14 cellular contexts compared by ENCODE assay signal in genomic region chr5:58455066-58455465, GRCh38. TPM values are rescaled to one million over a fixed set of nuclear protein-coding genes. Genes with fewer than 3 reads are reported as not detected.
A peak's percentile ranks its signal among the peaks of the same experiment; 100 is the strongest.
DNase-seq lines count a peak whose midpoint lies in the region; ATAC-seq and TF ChIP-seq lines count a peak whose summit lies in the region.
"Had no signal": no experiment of that assay in that cellular context is flagged by ENCODE, and none has a peak within 500 bp of the region (broad histone marks: within the 10 kb centered on the region; RNA-seq: fewer than 3 reads in every experiment).

No MANE protein-coding gene starts in this region.

- no peak overlapping the region for H3K23ac ChIP-seq in IMR-90 (ENCODE audit: low read depth, low read length)

- peaks cover 58% of the 10 kb centered on the region for H3K36me3 ChIP-seq in IMR-90 (ENCODE audit: control insufficient read depth, insufficient read depth, low read length)
- H3K36me3 ChIP-seq in spleen: peaks cover 0 to 54% (median 15%) of the 10 kb centered on the region in 6 donors

- ATAC-seq in IMR-90 (ENCODE audit: low read depth): no peak
- no peak for ATAC-seq in right cardiac atrium
- ATAC-seq in HG02610 (IDR thresholded peaks at IDR 0.05; ENCODE audit: unreplicated experiment): no peak
- ATAC-seq: effector memory CD8-positive, alpha-beta T cell had no signal

- H3K27ac ChIP-seq in IMR-90 (ENCODE audit: insufficient read depth, low read length) (no peak overlapping the region), right cardiac atrium (ENCODE audit: low read length) (no peak overlapping the region), spleen (peak overlapping the region in 6 of 8 donors; percentile 41 to 99 (median 97))
- H3K27ac ChIP-seq: SJSA1, testis had no signal

- no peaks in the 10 kb centered on the region for H3K27me3 ChIP-seq in IMR-90 (ENCODE audit: control insufficient read depth, insufficient read depth, low read length)
- H3K27me3 ChIP-seq in right cardiac atrium (ENCODE audit: control insufficient read depth, insufficient read depth): no peaks in the 10 kb centered on the region
- peaks cover 0 to 20% (median 0%) of the 10 kb centered on the region in 7 donors for H3K27me3 ChIP-seq in spleen (replicated peaks in 1 of 7)
- H3K27me3 ChIP-seq: SJSA1, testis had no signal

- H3K4ac ChIP-seq in IMR-90 (ENCODE audit: low read depth, low read length): no peak overlapping the region

- peak overlapping the region; percentile 35; the same call in 1 of the 2 replicates for H3K9ac ChIP-seq in IMR-90 (ENCODE audit: low read depth, low read length)

- in situ Hi-C loops in IMR-90 (cut with MboI; ENCODE audit: low sequenced_read_pairs): loop anchor here (5.0 to 25.0 kb wide), 3 partner anchors 673 to 1543 kb away; partner anchors contain the start of gene SETD9

- H2AK5ac ChIP-seq in IMR-90 (ENCODE audit: low read depth, low read length): no peak overlapping the region

- dilution Hi-C loops in IMR-90 (cut with HindIII; ENCODE audit: low sequenced_read_pairs, unreplicated experiment): no loop called here

- H2BK120ac ChIP-seq in IMR-90 (ENCODE audit: low read depth, low read length): no peak overlapping the region

- no peak overlapping the region for H4K91ac ChIP-seq in IMR-90 (ENCODE audit: insufficient read depth, low read depth, low read length)

- H3K9me3 Mint-ChIP-seq in brain: no peaks in the 10 kb centered on the region
- H3K9me3 Mint-ChIP-seq: effector memory CD8-positive, alpha-beta T cell had no signal

- POLR2A ChIA-PET in IMR-90 (lab: Charles Lee; ENCODE audit: unreplicated experiment): interaction anchor here (1.6 kb wide), 1 partner anchor 567 kb away, joined by 5 read pairs; no protein-coding TSS in a partner anchor

- H4K20me1 ChIP-seq in IMR-90 (ENCODE audit: insufficient read depth, low read length): peaks cover 63% of the 10 kb centered on the region

- H3K79me1 ChIP-seq in IMR-90 (ENCODE audit: low read depth in 1 of 2, low read length in 2 of 2): peaks cover 25 to 44% of the 10 kb centered on the region in 2 experiments

- no peak overlapping the region for H2AK9ac ChIP-seq in IMR-90 (replicated peaks; ENCODE audit: low read depth, low read length, poor library complexity)

- H3K4me2 ChIP-seq in IMR-90 (ENCODE audit: low read depth, low read length): peak overlapping the region; percentile 69; the same call in 1 of the 2 replicates

- H3K9me1 ChIP-seq in IMR-90 (ENCODE audit: insufficient read depth, low read length): peaks cover 5% of the 10 kb centered on the region; the same call in 1 of the 2 replicates

- peaks cover 25% of the 10 kb centered on the region for H3K27me3 Mint-ChIP-seq in brain

- H3K4me3 ChIP-seq in IMR-90 (ENCODE audit: insufficient read depth, low read depth, low read length): no peak overlapping the region; the same call in 1 of the 2 replicates
- peak overlapping the region; percentile 91 for H3K4me3 ChIP-seq in right cardiac atrium (ENCODE audit: low read length)
- peak overlapping the region; percentile 28 to 78 (median 69) for H3K4me3 ChIP-seq in spleen
- H3K4me3 ChIP-seq: testis had no signal

- H3K56ac ChIP-seq in IMR-90 (ENCODE audit: extremely low read depth, insufficient read depth, low read length): no peak overlapping the region

- H3K9me3 ChIP-seq in IMR-90 (ENCODE audit: control insufficient read depth, insufficient read depth, low read length) (no peaks in the 10 kb centered on the region), right cardiac atrium (ENCODE audit: control insufficient read depth, low read length) (no peaks in the 10 kb centered on the region), spleen (no peaks in the 10 kb centered on the region)
- H3K9me3 ChIP-seq: Caco-2, SJSA1, testis had no signal

- peak overlapping the region in 4 of 5 experiments; percentile 26 to 66 (median 53) for H3K27ac Mint-ChIP-seq in brain
- H3K27ac Mint-ChIP-seq: effector memory CD8-positive, alpha-beta T cell had no signal

- peaks cover 2% of the 10 kb centered on the region; the same call in 1 of the 2 replicates for H3K4me1 ChIP-seq in IMR-90 (ENCODE audit: control insufficient read depth, insufficient read depth, low read length)
- H3K4me1 ChIP-seq in right cardiac atrium (ENCODE audit: control insufficient read depth, insufficient read depth, low read length): no peaks in the 10 kb centered on the region
- peaks cover 0 to 17% (median 4%) of the 10 kb centered on the region in 6 donors for H3K4me1 ChIP-seq in spleen
- H3K4me1 ChIP-seq: Caco-2, testis had no signal

- no TSS peak for BruUV-seq in IMR-90 (replicated peaks; lab: Mats Ljungman, UMichigan)

- H3K4me3 Mint-ChIP-seq in brain: peak overlapping the region; percentile 77 to 99 (median 91)
- H3K4me3 Mint-ChIP-seq: effector memory CD8-positive, alpha-beta T cell had no signal

- CTCF ChIA-PET in IMR-90 (lab: Yijun Ruan, JAX): no interaction called here

- TF ChIP-seq CTCF in IMR-90 (conservative IDR thresholded peaks at IDR 0.05; ENCODE audit: low read depth, low read length) (no peak), brain (conservative IDR thresholded peaks at IDR 0.05) (no peak), spleen (IDR thresholded peaks at IDR 0.05 in 8 of 11, conservative IDR thresholded peaks at IDR 0.05 in 3 of 11) (no peak)

- no peak overlapping the region for H2AFZ ChIP-seq in IMR-90 (replicated peaks; ENCODE audit: low read length, poor library complexity)

- WGBS in IMR-90 (ENCODE audit: extremely low coverage in 2 of 2, insufficient read length in 1 of 2), 2 experiments: 50% methylated on average over 3 of the region's 5 CpGs; no CpG with 5 or more reads in 1 of the 2 experiments
- 33% methylated on average over 5 of the region's 5 CpGs for WGBS in right cardiac atrium
- WGBS in spleen, 5 donors: 59 to 81% (median 68%) methylated on average over 5 of the region's 5 CpGs

- no peak overlapping the region for H2BK5ac ChIP-seq in IMR-90 (ENCODE audit: low read depth, low read length, poor library complexity, severe bottlenecking)

- peaks cover 56% of the 10 kb centered on the region for H3K4me1 Mint-ChIP-seq in brain

- H3K14ac ChIP-seq in IMR-90 (replicated peaks; ENCODE audit: low read depth, low read length): peak overlapping the region; percentile 18; the same call in 1 of the 2 replicates

- TF ChIP-seq RAD21 in IMR-90 (IDR thresholded peaks at IDR 0.05; ENCODE audit: low read length): no peak

- intact Hi-C loops in IMR-90 (cut with micrococcal nuclease): loop anchor here (5.0 kb wide), 4 partner anchors 133 to 393 kb away; no protein-coding TSS in a partner anchor
- intact Hi-C loops in right cardiac atrium (cut with DNase I): no loop called here
- intact Hi-C loops in spleen (cut with DNase I; ENCODE audit: low total_unique reads): loop anchor here (5.0 kb wide), 1 partner anchor 568 kb away; no protein-coding TSS in a partner anchor

- H4K8ac ChIP-seq in IMR-90 (ENCODE audit: low read depth in 2 of 2, low read length in 2 of 2): no peak overlapping the region

- TF ChIP-seq POLR2A in IMR-90 (IDR thresholded peaks at IDR 0.05; ENCODE audit: low read depth, low read length) (no peak), spleen (IDR thresholded peaks at IDR 0.05) (no peak)

- H2BK15ac ChIP-seq in IMR-90 (ENCODE audit: low read depth, low read length): no peak overlapping the region

- no peak overlapping the region for H2BK20ac ChIP-seq in IMR-90 (ENCODE audit: low read depth, low read length)

- no peak overlapping the region for H3K18ac ChIP-seq in IMR-90 (ENCODE audit: low read depth, low read length)

- peak; percentile 55 for DNase-seq in IMR-90
- no peak for DNase-seq in right cardiac atrium
- no peak for DNase-seq in spleen
- DNase-seq in activated effector memory CD4-positive, alpha-beta T cell treated with anti-CD3 and anti-CD28 coated beads, Interleukin-2, amount 50 U/mL, for 16 hours: no peak
- no peak for DNase-seq in stimulated activated CD4-positive, alpha-beta T cell treated with anti-CD3 and anti-CD28 coated beads, Interleukin-4, amount 100 ng/mL, for 24 hours
- DNase-seq: activated CD8-positive, alpha-beta memory T cell treated with anti-CD3 and anti-CD28 coated beads, Interleukin-2, amount 50 U/mL, for 48 hours; Caco-2; effector memory CD8-positive, alpha-beta T cell; NCI-H187; NCI-H748 treated with DMSO at 0.1 percent for 48 hours; testis had no signal

- peaks cover 85% of the 10 kb centered on the region for H3K36me3 Mint-ChIP-seq in brain

- no peak overlapping the region for H4K5ac ChIP-seq in IMR-90 (ENCODE audit: low read depth, low read length)

TF ChIP-seq in IMR-90, 13 proteins besides CTCF, POLR2A, EP300 and RAD21 (continues in another document):
- TF ChIP-seq, protein P1, sequence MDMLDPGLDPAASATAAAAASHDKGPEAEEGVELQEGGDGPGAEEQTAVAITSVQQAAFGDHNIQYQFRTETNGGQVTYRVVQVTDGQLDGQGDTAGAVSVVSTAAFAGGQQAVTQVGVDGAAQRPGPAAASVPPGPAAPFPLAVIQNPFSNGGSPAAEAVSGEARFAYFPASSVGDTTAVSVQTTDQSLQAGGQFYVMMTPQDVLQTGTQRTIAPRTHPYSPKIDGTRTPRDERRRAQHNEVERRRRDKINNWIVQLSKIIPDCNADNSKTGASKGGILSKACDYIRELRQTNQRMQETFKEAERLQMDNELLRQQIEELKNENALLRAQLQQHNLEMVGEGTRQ (IDR thresholded peaks at IDR 0.05; ENCODE audit: low read depth, low read length): no peak
- TF ChIP-seq CEBPB (IDR thresholded peaks at IDR 0.05; ENCODE audit: low read depth, low read length) (no peak), MXI1 (IDR thresholded peaks at IDR 0.05; ENCODE audit: borderline replicate concordance, low read depth, low read length) (no peak), CHD1 (IDR thresholded peaks at IDR 0.05; ENCODE audit: low read depth, low read length) (no peak), MAFK (IDR thresholded peaks at IDR 0.05; ENCODE audit: low read depth, low read length) (no peak), SMC3 (IDR thresholded peaks at IDR 0.05; ENCODE audit: low read depth, low read length) (no peak)

RNA-seq across cellular contexts. Expression of gene PLK2, which starts 4.8 kb away (rescaled TPM):
- total RNA-seq in IMR-90 (2012; rRNA removed) (322 and 337 TPM in 2 replicates), right cardiac atrium (10 to 100 TPM; 37.9 to 75.5 (median 44.8) TPM), spleen (100 to 1,000 TPM; 241 to 519 (median 351) TPM)
- polyA plus RNA-seq in IMR-90 (2012; rRNA removed) (129 and 145 TPM in 2 replicates), brain (ENCODE audit: insufficient read depth, low read depth, low replicate concordance) (6.1 TPM), right cardiac atrium (23.5 TPM), spleen (10 to 100 TPM; 23.2 to 70.8 (median 51.9) TPM)
- polyA plus RNA-seq in IMR-90 (2012; cell fraction: cytosol; rRNA removed): 73.7 and 140 TPM in 2 replicates
- 303 and 325 TPM in 2 replicates for polyA plus RNA-seq in IMR-90 (2012; cell fraction: nucleus; rRNA removed; ENCODE audit: low replicate concordance)

RNA-seq across cellular contexts. Expression of gene GAPT, which starts 36.2 kb away (rescaled TPM):
- total RNA-seq in IMR-90 (2012; rRNA removed) (not detected in 2 replicates), right cardiac atrium (under 1 TPM in 3 of 4 donors, not detected in 1; 0.20 to 0.94 (median 0.76) TPM), spleen (10 to 100 TPM; 19.3 to 49.6 (median 30.4) TPM)
- polyA plus RNA-seq in IMR-90 (2012; rRNA removed) (not detected in 2 replicates), brain (ENCODE audit: insufficient read depth, low read depth, low replicate concordance) (not detected), right cardiac atrium (0.11 TPM), spleen (10 to 100 TPM; 39.0 to 56.0 (median 41.7) TPM)
- polyA plus RNA-seq in IMR-90 (2012; cell fraction: cytosol; rRNA removed): not detected in 2 replicates
- not detected in 2 replicates for polyA plus RNA-seq in IMR-90 (2012; cell fraction: nucleus; rRNA removed; ENCODE audit: low replicate concordance)
- total RNA-seq: Caco-2, SJSA1 had no signal

Comparison
In these comparisons a context has a peak if more than half of its experiments do, and no peak if none do; other contexts are left out.
1. H3K27ac ChIP-seq: peak in spleen (6 of 8); none in IMR-90 (single experiment) and right cardiac atrium (single experiment).
2. RNA of gene GAPT, which starts 36.2 kb away (polyA plus RNA-seq): 39.0 to 56.0 TPM in spleen; 0.11 TPM in right cardiac atrium (single experiment), not detected in IMR-90 and not detected in brain (single experiment); every median in the first group is over 10 times any median in the second.
3. intact Hi-C loops: an anchor here in IMR-90 (5.0 kb wide) and spleen (5.0 kb wide); none called in right cardiac atrium.